In genomic region chr15:42704492-42704926, GRCh38 we compare ENCODE assay signal across 8 cellular contexts. TPM values are rescaled to one million over a fixed set of nuclear protein-coding genes. Genes with fewer than 3 reads are reported as not detected.
DNase-seq lines count a peak whose midpoint lies in the region; ATAC-seq and TF ChIP-seq lines count a peak whose summit lies in the region.

No MANE protein-coding gene starts in this region.

- ATAC-seq in heart left ventricle: peak; percentile 88 to 96 (median 94)
- ATAC-seq in GM21390 (IDR thresholded peaks at IDR 0.05; ENCODE audit: unreplicated experiment): no peak

- TF ChIP-seq POLR2A in heart left ventricle (IDR thresholded peaks at IDR 0.05): no peak

- intact Hi-C loops in heart left ventricle (cut with DNase I): loop anchor here in 6 of 10 donors (2.0 to 5.0 kb wide), 3 partner anchors 222 to 224 kb away; no protein-coding TSS in a partner anchor

- WGBS in heart left ventricle, 4 donors: 27 to 32% (median 32%) methylated on average over 4 of the region's 4 CpGs

- H3K9me3 ChIP-seq in MG63 (no peaks in the 10 kb centered on the region), adipocyte (ENCODE audit: control insufficient read depth, low read length) (no peaks in the 10 kb centered on the region), heart left ventricle (peaks cover 0 to 13% (median 0%) of the 10 kb centered on the region in 12 donors)

- TF ChIP-seq CTCF in GM12865 (IDR thresholded peaks at IDR 0.05; ENCODE audit: insufficient read depth, low read depth, low read length, missing control alignments): peak; percentile 89
- peak; percentile 67 to 85 (median 74) for TF ChIP-seq CTCF in heart left ventricle (IDR thresholded peaks at IDR 0.05)

- no peaks in the 10 kb centered on the region for H3K36me3 ChIP-seq in MG63
- no peaks in the 10 kb centered on the region for H3K36me3 ChIP-seq in adipocyte (ENCODE audit: control insufficient read depth, insufficient read depth, low read length, severe bottlenecking)
- H3K36me3 ChIP-seq in heart left ventricle: peaks cover 0 to 60% (median 10%) of the 10 kb centered on the region in 9 donors

- peak; percentile 80 for DNase-seq in GM12865 (ENCODE audit: low read depth)
- peak; percentile 34 for DNase-seq in MG63
- peak; percentile 65 for DNase-seq in SKM-1 treated with dmso at 0.1 percent for 144 hours (lab: John Stamatoyannopoulos, UW; ENCODE audit: unreplicated experiment)
- DNase-seq in adipocyte (ENCODE audit: low read depth): peak; percentile 86
- peak in 3 of 5 donors; percentile 41 to 52 (median 51) for DNase-seq in heart left ventricle
- peak; percentile 35 for DNase-seq in pulmonary artery endothelial cell (ENCODE audit: low read depth, low spot score)
- DNase-seq in occipital lobe (lab: John Stamatoyannopoulos, UW): no peak

- H3K27me3 ChIP-seq in MG63: no peaks in the 10 kb centered on the region
- H3K27me3 ChIP-seq in adipocyte (replicated peaks; ENCODE audit: control insufficient read depth, insufficient read depth, low read length): no peaks in the 10 kb centered on the region
- no peaks in the 10 kb centered on the region for H3K27me3 ChIP-seq in heart left ventricle

- H3K9ac ChIP-seq in adipocyte (ENCODE audit: low read length): no peak overlapping the region

- no peak overlapping the region for H3K4me3 ChIP-seq in GM12865 (ENCODE audit: low read depth, low read length)
- no peak overlapping the region for H3K4me3 ChIP-seq in MG63
- no peak overlapping the region for H3K4me3 ChIP-seq in adipocyte (ENCODE audit: low read length)
- H3K4me3 ChIP-seq in heart left ventricle: no peak overlapping the region

- no peak overlapping the region for H3K27ac ChIP-seq in heart left ventricle

- H3K4me1 ChIP-seq in adipocyte (ENCODE audit: control insufficient read depth, insufficient read depth, low read length): peaks cover 4% of the 10 kb centered on the region
- peaks cover 0 to 7% (median 0%) of the 10 kb centered on the region in 12 donors for H3K4me1 ChIP-seq in heart left ventricle

RNA-seq across cellular contexts. Expression of gene CDAN1, which starts 32.4 kb away (rescaled TPM):
- total RNA-seq in MG63 (2014; rRNA removed; shearing (Covaris generic); ENCODE audit: low replicate concordance): 7.9 and 9.5 TPM in 2 replicates
- 1 to 10 TPM; 4.4 to 6.9 (median 5.9) TPM for total RNA-seq in heart left ventricle
- 1 to 10 TPM; 4.3 to 5.6 TPM for polyA plus RNA-seq in heart left ventricle
- total RNA-seq in pulmonary artery endothelial cell: 14.3 and 16.5 TPM in 2 replicates
- 10.9 TPM for total RNA-seq in occipital lobe
